In genomic region chr11:61542661-61543060, GRCh38 we compare ENCODE assay signal across 24 cellular contexts. TPM values are rescaled to one million over a fixed set of nuclear protein-coding genes. Genes with fewer than 3 reads are reported as not detected.
"Had no signal": no experiment of that assay in that cellular context is flagged by ENCODE, and none has a peak within 500 bp of the region (broad histone marks: within the 10 kb centered on the region; RNA-seq: fewer than 3 reads in every experiment).

No MANE protein-coding gene starts in this region.

- H3K4me3 Mint-ChIP-seq: activated T-cell treated with anti-CD3 and anti-CD28 coated beads, Interleukin-2, amount 50 U/mL, for 72 hours; immature natural killer cell; stimulated activated effector memory CD8-positive, alpha-beta T cell treated with anti-CD3 and anti-CD28 coated beads, Interleukin-12 subunit alpha, Interleukin-12 subunit beta, amount 100 ng/mL, for 72 hours; type B pancreatic cell had no signal

- H3K36me3 ChIP-seq: ascending aorta, breast epithelium, esophagus muscularis mucosa, gastroesophageal sphincter, sigmoid colon had no signal

- H3K27me3 ChIP-seq: ascending aorta, breast epithelium, testis had no signal

- FAIRE-seq: endothelial cell of umbilical vein had no signal

- ATAC-seq: activated T-cell treated with anti-CD3 and anti-CD28 coated beads, Interleukin-2, amount 50 U/mL, for 72 hours; gastroesophageal sphincter; stimulated activated effector memory CD8-positive, alpha-beta T cell treated with anti-CD3 and anti-CD28 coated beads, Interleukin-12 subunit alpha, Interleukin-12 subunit beta, amount 100 ng/mL, for 72 hours had no signal

- H3K27ac Mint-ChIP-seq: activated T-cell treated with anti-CD3 and anti-CD28 coated beads, Interleukin-2, amount 50 U/mL, for 72 hours; immature natural killer cell; stimulated activated effector memory CD8-positive, alpha-beta T cell treated with anti-CD3 and anti-CD28 coated beads, Interleukin-12 subunit alpha, Interleukin-12 subunit beta, amount 100 ng/mL, for 72 hours; type B pancreatic cell had no signal

- DNase-seq: activated CD4-positive, alpha-beta T cell treated with anti-CD3 and anti-CD28 coated beads, Interleukin-2, amount 50 U/mL, for 1 hour; activated CD4-positive, CD25-positive, alpha-beta regulatory T cell treated with anti-CD3 and anti-CD28 coated beads, Interleukin-2, amount 50 U/mL, for 72 hours; activated CD8-positive, alpha-beta memory T cell treated with anti-CD3 and anti-CD28 coated beads, Interleukin-2, amount 50 U/mL, for 4 hours; activated effector memory CD4-positive, alpha-beta T cell treated with anti-CD3 and anti-CD28 coated beads, Interleukin-2, amount 50 U/mL, for 16 hours; activated naive CD4-positive, alpha-beta T cell treated with anti-CD3 and anti-CD28 coated beads, Interleukin-2, amount 50 U/mL, for 16 hours; activated T-cell treated with anti-CD3 and anti-CD28 coated beads, Interleukin-2, amount 50 U/mL, for 72 hours; effector CD8-positive, alpha-beta T cell; immature natural killer cell; kidney glomerular epithelial cell; left ventricle myocardium inferior; mammary epithelial cell; sigmoid colon; stimulated activated CD4-positive, alpha-beta T cell treated with anti-CD3 and anti-CD28 coated beads, Interleukin-4, amount 100 ng/mL, for 24 hours; T-helper 9 cell; testis had no signal

- H3K27me3 Mint-ChIP-seq: type B pancreatic cell had no signal

- H3K36me3 Mint-ChIP-seq: immature natural killer cell; stimulated activated effector memory CD8-positive, alpha-beta T cell treated with anti-CD3 and anti-CD28 coated beads, Interleukin-12 subunit alpha, Interleukin-12 subunit beta, amount 100 ng/mL, for 72 hours had no signal

- H3K9me3 Mint-ChIP-seq: activated T-cell treated with anti-CD3 and anti-CD28 coated beads, Interleukin-2, amount 50 U/mL, for 72 hours; stimulated activated effector memory CD8-positive, alpha-beta T cell treated with anti-CD3 and anti-CD28 coated beads, Interleukin-12 subunit alpha, Interleukin-12 subunit beta, amount 100 ng/mL, for 72 hours; type B pancreatic cell had no signal

- H3K4me3 ChIP-seq: ascending aorta, esophagus muscularis mucosa, gastroesophageal sphincter, left ventricle myocardium inferior, sigmoid colon, testis had no signal

- H2AFZ ChIP-seq: parathyroid adenoma had no signal

- H3K4me1 ChIP-seq: ascending aorta, breast epithelium, parathyroid adenoma had no signal

- H3K9me3 ChIP-seq: ascending aorta, breast epithelium, esophagus muscularis mucosa, gastroesophageal sphincter, left ventricle myocardium inferior, sigmoid colon, testis had no signal

- H3K27ac ChIP-seq: ascending aorta, esophagus muscularis mucosa, gastroesophageal sphincter, left ventricle myocardium inferior, parathyroid adenoma, sigmoid colon, testis had no signal

- H3K4me1 Mint-ChIP-seq: immature natural killer cell had no signal

- H3K9ac ChIP-seq: parathyroid adenoma had no signal

RNA-seq across cellular contexts. Expression of gene LRRC10B, which starts 34.1 kb away (rescaled TPM):
- total RNA-seq: activated T-cell treated with anti-CD3 and anti-CD28 coated beads, Interleukin-2, amount 50 U/mL, for 72 hours; endothelial cell of umbilical vein; mononuclear cell had no signal
- polyA plus RNA-seq: endothelial cell of umbilical vein, immature natural killer cell had no signal

RNA-seq across cellular contexts. Expression of gene SYT7, which starts 38.2 kb away (rescaled TPM):
- total RNA-seq: activated T-cell treated with anti-CD3 and anti-CD28 coated beads, Interleukin-2, amount 50 U/mL, for 72 hours had no signal
- polyA plus RNA-seq: immature natural killer cell had no signal
